In the genomic region with DNA sequence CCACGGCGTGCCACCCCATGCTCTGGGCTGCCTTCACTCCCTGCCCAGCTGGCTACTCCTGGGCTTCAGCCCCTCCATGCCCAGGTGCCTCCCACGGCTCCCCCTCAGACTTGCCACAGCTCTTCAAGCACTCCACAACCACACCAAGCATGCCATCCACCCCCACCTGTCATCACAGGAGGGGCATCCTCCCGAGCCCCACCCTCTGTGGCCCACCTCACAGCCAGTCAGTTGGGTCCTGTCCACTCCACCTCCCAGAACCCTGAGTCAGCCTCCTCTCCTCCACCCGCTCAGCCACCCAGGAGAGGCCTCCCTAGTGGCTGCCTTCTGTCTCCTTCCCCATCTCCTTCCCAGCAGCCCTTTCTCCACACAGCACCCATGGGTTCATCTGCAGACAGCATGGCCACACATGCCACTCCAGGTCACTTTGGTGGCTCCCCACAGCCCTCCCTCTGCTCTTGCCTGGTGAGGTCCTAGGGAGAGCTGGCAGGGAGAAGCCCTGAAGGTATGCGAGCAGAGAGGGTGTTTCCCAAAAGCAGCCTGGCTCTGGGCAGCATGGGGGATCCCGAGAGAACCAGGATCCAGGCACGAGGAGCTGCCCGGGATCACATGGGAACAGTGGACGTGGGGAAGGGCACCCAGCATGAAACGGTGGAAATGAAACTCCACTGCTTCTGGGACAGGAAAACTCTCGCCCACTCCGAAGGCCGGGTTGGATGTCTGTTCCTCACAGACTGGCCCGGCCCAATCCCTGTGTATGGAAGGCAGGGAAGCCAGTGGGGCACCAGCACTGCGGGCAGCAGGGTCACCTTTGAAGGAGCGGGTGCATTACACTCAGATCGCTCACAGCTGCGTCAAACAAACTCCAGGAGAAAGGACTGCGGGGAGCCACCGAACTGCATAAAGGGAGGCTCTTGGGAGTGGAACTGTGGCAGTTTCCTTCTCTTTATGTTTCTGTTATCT, we compare ENCODE assay signal across 1 cellular context.
TF ChIP-seq lines count a peak whose summit lies in the region.

No MANE protein-coding gene starts in this region.

TF ChIP-seq in IMR-90, 13 proteins besides CTCF, POLR2A, EP300 and RAD21:
- TF ChIP-seq SMC3 (IDR thresholded peaks at IDR 0.05; ENCODE audit: low read depth, low read length) = no peak
- no peak for TF ChIP-seq MAZ (IDR thresholded peaks at IDR 0.05; ENCODE audit: borderline replicate concordance, low read depth, low read length)
- TF ChIP-seq FOS (IDR thresholded peaks at IDR 0.05; ENCODE audit: low read depth, low read length) = no peak
- TF ChIP-seq, protein P1, sequence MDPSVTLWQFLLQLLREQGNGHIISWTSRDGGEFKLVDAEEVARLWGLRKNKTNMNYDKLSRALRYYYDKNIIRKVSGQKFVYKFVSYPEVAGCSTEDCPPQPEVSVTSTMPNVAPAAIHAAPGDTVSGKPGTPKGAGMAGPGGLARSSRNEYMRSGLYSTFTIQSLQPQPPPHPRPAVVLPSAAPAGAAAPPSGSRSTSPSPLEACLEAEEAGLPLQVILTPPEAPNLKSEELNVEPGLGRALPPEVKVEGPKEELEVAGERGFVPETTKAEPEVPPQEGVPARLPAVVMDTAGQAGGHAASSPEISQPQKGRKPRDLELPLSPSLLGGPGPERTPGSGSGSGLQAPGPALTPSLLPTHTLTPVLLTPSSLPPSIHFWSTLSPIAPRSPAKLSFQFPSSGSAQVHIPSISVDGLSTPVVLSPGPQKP (IDR thresholded peaks at IDR 0.05; ENCODE audit: borderline replicate concordance, low read depth, low read length) = no peak
- TF ChIP-seq MXI1 (IDR thresholded peaks at IDR 0.05; ENCODE audit: borderline replicate concordance, low read depth, low read length) = no peak
- TF ChIP-seq CHD1 (IDR thresholded peaks at IDR 0.05; ENCODE audit: low read depth, low read length) = no peak
- no peak for TF ChIP-seq BHLHE40 (IDR thresholded peaks at IDR 0.05; ENCODE audit: low read depth, low read length)
- TF ChIP-seq RFX5 (IDR thresholded peaks at IDR 0.05; ENCODE audit: low read depth, low read length) = no peak
- no peak for TF ChIP-seq RCOR1 (IDR thresholded peaks at IDR 0.05; ENCODE audit: insufficient replicate concordance, low read length)
- TF ChIP-seq, protein P2, sequence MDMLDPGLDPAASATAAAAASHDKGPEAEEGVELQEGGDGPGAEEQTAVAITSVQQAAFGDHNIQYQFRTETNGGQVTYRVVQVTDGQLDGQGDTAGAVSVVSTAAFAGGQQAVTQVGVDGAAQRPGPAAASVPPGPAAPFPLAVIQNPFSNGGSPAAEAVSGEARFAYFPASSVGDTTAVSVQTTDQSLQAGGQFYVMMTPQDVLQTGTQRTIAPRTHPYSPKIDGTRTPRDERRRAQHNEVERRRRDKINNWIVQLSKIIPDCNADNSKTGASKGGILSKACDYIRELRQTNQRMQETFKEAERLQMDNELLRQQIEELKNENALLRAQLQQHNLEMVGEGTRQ (IDR thresholded peaks at IDR 0.05; ENCODE audit: low read depth, low read length) = no peak
- TF ChIP-seq NFE2L2 (IDR thresholded peaks at IDR 0.05; ENCODE audit: low read depth, low read length) = no peak
- TF ChIP-seq MAFK (IDR thresholded peaks at IDR 0.05; ENCODE audit: low read depth, low read length) = no peak
